ENCODE assay signal across 8 cellular contexts in the genomic region with DNA sequence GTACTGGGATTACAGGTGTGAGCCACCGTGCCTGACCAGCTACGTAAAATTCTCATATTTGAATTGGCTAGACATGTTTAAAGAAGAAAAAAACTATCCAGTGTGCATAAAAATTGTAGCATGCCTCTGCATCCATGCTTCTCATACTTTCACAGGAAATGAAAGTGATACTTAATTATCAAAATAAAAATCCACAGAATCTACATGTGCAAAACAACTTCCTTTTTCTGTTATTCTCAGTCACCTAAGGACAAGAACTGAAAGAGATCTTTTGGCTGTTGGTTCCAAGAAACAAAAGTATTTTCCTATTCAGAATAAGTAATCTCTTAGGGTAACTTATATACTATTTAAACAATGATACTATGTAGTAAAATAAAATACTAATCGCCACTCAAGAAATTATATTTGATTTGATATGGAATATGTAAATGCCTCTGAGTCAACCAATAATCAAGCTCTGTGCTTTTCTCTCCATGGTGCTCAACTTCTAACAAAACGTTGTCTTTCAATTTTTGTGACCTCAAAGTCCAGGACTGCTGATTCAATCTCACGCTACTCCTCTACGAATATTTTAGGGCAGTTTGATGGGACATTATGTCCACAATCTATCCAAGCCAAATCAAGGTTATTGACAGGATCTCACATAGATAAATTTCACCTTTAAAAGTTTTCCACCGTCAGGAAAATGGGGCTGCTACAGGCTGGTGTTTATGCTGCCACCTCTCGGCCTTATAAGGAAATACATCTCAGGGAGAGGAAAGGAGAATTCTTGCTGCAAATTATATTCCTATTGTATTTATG.
DNase-seq lines count a peak whose midpoint lies in the region; ATAC-seq, FAIRE-seq and TF ChIP-seq lines count a peak whose summit lies in the region.

No MANE protein-coding gene starts in this region.

- ATAC-seq in Right ventricle myocardium superior (ENCODE audit: poor library complexity) (no peak), GM21737 (IDR thresholded peaks at IDR 0.05; ENCODE audit: unreplicated experiment) (peak; percentile 42), HG03039 (IDR thresholded peaks at IDR 0.05; ENCODE audit: unreplicated experiment) (no peak)

- TF ChIP-seq CTCF in cardiac muscle cell (IDR thresholded peaks at IDR 0.05; ENCODE audit: low read depth, low read length) (peak; percentile 89), VCaP (conservative IDR thresholded peaks at IDR 0.05) (peak; percentile 90), fibroblast of villous mesenchyme (IDR thresholded peaks at IDR 0.05; ENCODE audit: insufficient read depth, low read depth, low read length) (peak; percentile 88)

- H3K4me3 ChIP-seq in cardiac muscle cell (no peak overlapping the region), fibroblast of villous mesenchyme (ENCODE audit: low read depth, low read length) (no peak overlapping the region), small intestine (ENCODE audit: low read depth in 1 of 2, low read length in 2 of 2) (no peak overlapping the region)

- intact Hi-C loops in Right ventricle myocardium superior (cut with DNase I) = loop anchor here (10.0 kb wide), 1 partner anchor 622 kb away; no protein-coding TSS in a partner anchor

- no peak for FAIRE-seq in small intestine (lab: Jason Lieb, UNC)

- no peaks in the 10 kb centered on the region for H3K9me3 ChIP-seq in cardiac muscle cell (ENCODE audit: low read depth)
- no peaks in the 10 kb centered on the region for H3K9me3 ChIP-seq in small intestine (ENCODE audit: control insufficient read depth, low read depth)

- H3K27ac ChIP-seq in cardiac muscle cell (no peak overlapping the region), VCaP (no peak overlapping the region), small intestine (ENCODE audit: low read depth in 1 of 2, low read length in 1 of 2) (no peak overlapping the region)

- peak; percentile 49 to 56 for DNase-seq in cardiac muscle cell (ENCODE audit: low read depth in 1 of 2, low spot score in 1 of 2)
- DNase-seq in Right ventricle myocardium superior = no peak
- DNase-seq in NAMALWA (ENCODE audit: low spot score) = peak; percentile 81
- peak; percentile 40 for DNase-seq in fibroblast of villous mesenchyme (ENCODE audit: low read depth)
- DNase-seq in small intestine = peak; percentile 63

- WGBS in small intestine, 3 donors = 28 to 41% (median 38%) methylated on average over 8 of the region's 8 CpGs

- no peaks in the 10 kb centered on the region for H3K36me3 ChIP-seq in cardiac muscle cell
- no peaks in the 10 kb centered on the region for H3K36me3 ChIP-seq in small intestine (ENCODE audit: control insufficient read depth in 2 of 2, insufficient read depth in 2 of 2, low read length in 2 of 2)

- H3K27me3 ChIP-seq in cardiac muscle cell (peaks cover 50% of the 10 kb centered on the region), small intestine (ENCODE audit: control insufficient read depth in 2 of 2, insufficient read depth in 2 of 2, low read length in 2 of 2) (no peaks in the 10 kb centered on the region)

- H3K4me1 ChIP-seq in cardiac muscle cell (ENCODE audit: low read depth) = no peaks in the 10 kb centered on the region
- H3K4me1 ChIP-seq in small intestine (ENCODE audit: control insufficient read depth in 2 of 2, insufficient read depth in 1 of 2, low read depth in 1 of 2, low read length in 1 of 2) = no peaks in the 10 kb centered on the region
